29 cellular contexts compared by ENCODE assay signal in the genomic region with DNA sequence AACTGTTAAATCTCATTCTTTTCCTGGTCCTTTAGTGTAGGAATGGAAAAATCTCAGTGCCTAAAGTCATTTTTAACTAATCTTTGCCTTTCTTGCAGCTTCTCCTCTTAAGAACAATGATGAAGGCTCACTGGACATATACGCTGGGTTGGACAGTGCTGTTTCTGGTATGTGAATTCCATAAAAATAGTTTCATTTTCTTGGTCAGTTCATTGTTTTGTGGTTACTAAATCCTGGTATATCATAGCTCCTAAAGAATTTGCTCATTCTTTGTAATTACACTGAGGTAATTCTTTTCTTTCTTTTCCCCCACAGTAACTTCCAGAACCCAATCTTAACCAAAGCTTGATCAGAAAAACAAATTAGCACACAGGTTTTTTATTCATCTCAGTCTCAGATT. TPM values are rescaled to one million over a fixed set of nuclear protein-coding genes. Genes with fewer than 3 reads are reported as not detected.
DNase-seq lines count a peak whose midpoint lies in the region; TF ChIP-seq lines count a peak whose summit lies in the region.
"Had no signal": no experiment of that assay in that cellular context is flagged by ENCODE, and none has a peak within 500 bp of the region (broad histone marks: within the 10 kb centered on the region; RNA-seq: fewer than 3 reads in every experiment).

No MANE protein-coding gene starts in this region.

- H3K9ac ChIP-seq in H9 (ENCODE audit: extremely low read depth, insufficient read length, low read length), result no peak overlapping the region

- no peak overlapping the region for H2BK12ac ChIP-seq in H9 (ENCODE audit: insufficient read length, low read depth, low read length)

- no peaks in the 10 kb centered on the region for H3K79me2 ChIP-seq in H9 (ENCODE audit: insufficient read depth, low read length)

- H3K36me3 Mint-ChIP-seq in HFFc6 (ENCODE audit: low read depth) (peaks cover 15% of the 10 kb centered on the region; the same call in 1 of the 2 replicates), mesothelial cell of epicardium (peaks cover 33% of the 10 kb centered on the region), H9 (ENCODE audit: insufficient read depth in 1 of 3, low read depth in 3 of 3) (peaks cover 29 to 85% (median 70%) of the 10 kb centered on the region in 3 experiments; a peak in 6 of 7 replicates)

- no peaks in the 10 kb centered on the region for H4K20me1 ChIP-seq in H9 (ENCODE audit: control insufficient read depth, insufficient read depth, insufficient read length)

- no peak overlapping the region for H2BK15ac ChIP-seq in H9 (ENCODE audit: low read depth, low read length)

- no peak overlapping the region for H2AK5ac ChIP-seq in H9 (ENCODE audit: insufficient read length, low read length)

- H3K4me2 ChIP-seq in H9 (ENCODE audit: insufficient read depth, insufficient read length, low read length), result no peak overlapping the region

- no peaks in the 10 kb centered on the region for H3K27me3 ChIP-seq in H9 (ENCODE audit: insufficient read depth, low read length)
- H3K27me3 ChIP-seq: body of pancreas, SJCRH30 had no signal

- no peak overlapping the region for H2AFZ ChIP-seq in H9 (ENCODE audit: low read length)

- H4K91ac ChIP-seq in H9 (ENCODE audit: insufficient read length, low read depth, low read length), result no peak overlapping the region

- no CpG with 5 or more reads among the region's 1 CpG for WGBS in H9 (ENCODE audit: extremely low coverage, insufficient read length, low lambda C conversion rate)

- H4K8ac ChIP-seq in H9 (replicated peaks; ENCODE audit: insufficient read length, low read depth, low read length), result no peak overlapping the region

- H3K27me3 Mint-ChIP-seq in HFFc6 (ENCODE audit: insufficient read depth) (no peaks in the 10 kb centered on the region; the same call in 1 of the 2 replicates), mesothelial cell of epicardium (ENCODE audit: low read depth) (no peaks in the 10 kb centered on the region), H9 (ENCODE audit: low read depth) (no peaks in the 10 kb centered on the region)
- H3K27me3 Mint-ChIP-seq: activated naive CD4-positive, alpha-beta T cell treated with anti-CD3 and anti-CD28 coated beads, Interleukin-2, amount 50 U/mL, for 24 hours; CD4-positive, CD25-positive, alpha-beta regulatory T cell had no signal

- H4K5ac ChIP-seq in H9 (ENCODE audit: insufficient read length, low read depth, low read length), result no peak overlapping the region

- DNase-seq in AG08396 (ENCODE audit: low spot score) (peak; percentile 22), HFFc6 (peak; percentile 57), choroid plexus epithelial cell (ENCODE audit: low read depth) (peak; percentile 64), mesothelial cell of epicardium (ENCODE audit: low spot score in 2 of 2, unreplicated experiment in 2 of 2) (no peak), NCI-H526 (lab: John Stamatoyannopoulos, UW) (no peak), H9 (no peak), pons (ENCODE audit: low spot score) (no peak)
- DNase-seq in stimulated activated CD8-positive, alpha-beta memory T cell treated with anti-CD3 and anti-CD28 coated beads, Interleukin-4, amount 100 ng/mL, for 48 hours, result no peak
- DNase-seq: ACHN; activated CD4-positive, alpha-beta T cell treated with anti-CD3 and anti-CD28 coated beads for 48 hours; body of pancreas; CD4-positive, CD25-positive, alpha-beta regulatory T cell; effector CD8-positive, alpha-beta T cell; islet precursor cell; Kasumi-1; lower lobe of right lung; NCI-H187; NCI-H526 treated with DMSO at 0.1 percent for 48 hours; psoas muscle; SJCRH30; T-helper 2 cell had no signal

- H3K4me3 ChIP-seq in choroid plexus epithelial cell (ENCODE audit: low read depth, low read length), result no peak overlapping the region
- H3K4me3 ChIP-seq: body of pancreas, lower lobe of right lung, psoas muscle, SJCRH30 had no signal

- H3K4me1 ChIP-seq in H9 (ENCODE audit: insufficient read depth, low read length), result no peaks in the 10 kb centered on the region
- H3K4me1 ChIP-seq: body of pancreas, lower lobe of right lung, psoas muscle, SJCRH30 had no signal

- no peaks in the 10 kb centered on the region for H3K23me2 ChIP-seq in H9 (ENCODE audit: insufficient read length, low read depth, low read length, poor library complexity, severe bottlenecking)

- H3K4me1 Mint-ChIP-seq in HFFc6 (ENCODE audit: low read depth), result peaks cover 13% of the 10 kb centered on the region
- no peaks in the 10 kb centered on the region for H3K4me1 Mint-ChIP-seq in mesothelial cell of epicardium
- H3K4me1 Mint-ChIP-seq in H9, result no peaks in the 10 kb centered on the region

- no peak overlapping the region for H2BK5ac ChIP-seq in H9 (ENCODE audit: insufficient read length, low read length)

- H3K4ac ChIP-seq in H9 (ENCODE audit: low read depth, low read length), result no peak overlapping the region

- no peak overlapping the region for H3K23ac ChIP-seq in H9 (ENCODE audit: insufficient read length, low read depth, low read length)

- H3K9me3 Mint-ChIP-seq in HFFc6 (no peaks in the 10 kb centered on the region), mesothelial cell of epicardium (no peaks in the 10 kb centered on the region), H9 (no peaks in the 10 kb centered on the region)
- H3K9me3 Mint-ChIP-seq: activated naive CD4-positive, alpha-beta T cell treated with anti-CD3 and anti-CD28 coated beads, Interleukin-2, amount 50 U/mL, for 24 hours; CD4-positive, CD25-positive, alpha-beta regulatory T cell had no signal

- no peak overlapping the region for H3T11ph ChIP-seq in H9 (ENCODE audit: low read length)

- no peak overlapping the region for H2BK20ac ChIP-seq in H9 (ENCODE audit: low read depth, low read length, poor library complexity, severe bottlenecking)

- no peak overlapping the region for H2BK120ac ChIP-seq in H9 (ENCODE audit: low read depth, low read length, poor library complexity, severe bottlenecking)

- H3K79me1 ChIP-seq in H9 (ENCODE audit: insufficient read depth, low read depth, low read length, poor library complexity, severe bottlenecking), result no peaks in the 10 kb centered on the region

- TF ChIP-seq CTCF in HFFc6 (IDR thresholded peaks at IDR 0.05) (no peak), choroid plexus epithelial cell (conservative IDR thresholded peaks at IDR 0.05; ENCODE audit: low read depth, low read length) (no peak), mesothelial cell of epicardium (IDR thresholded peaks at IDR 0.05; ENCODE audit: unreplicated experiment) (no peak), H9 (conservative IDR thresholded peaks at IDR 0.05) (no peak)

- no peak overlapping the region for H3K18ac ChIP-seq in H9 (ENCODE audit: insufficient read length, low read depth, low read length)

- no peak overlapping the region for H3K27ac ChIP-seq in H9 (ENCODE audit: insufficient read length, low read depth, low read length)
- H3K27ac ChIP-seq: body of pancreas, HL-60, lower lobe of right lung, psoas muscle, SJCRH30 had no signal

- H3K27ac Mint-ChIP-seq in HFFc6, result peak overlapping the region; percentile 48; the same call in 1 of the 2 replicates
- peak overlapping the region; percentile 6 for H3K27ac Mint-ChIP-seq in mesothelial cell of epicardium
- H3K27ac Mint-ChIP-seq in H9, result no peak overlapping the region
- H3K27ac Mint-ChIP-seq: activated naive CD4-positive, alpha-beta T cell treated with anti-CD3 and anti-CD28 coated beads, Interleukin-2, amount 50 U/mL, for 24 hours had no signal

- H3K14ac ChIP-seq in H9 (ENCODE audit: insufficient read depth, low read length), result no peak overlapping the region

- no peak overlapping the region for H3K56ac ChIP-seq in H9 (ENCODE audit: insufficient read length, low read depth, low read length)

- H3K4me3 Mint-ChIP-seq in HFFc6 (peak overlapping the region; percentile 16; the same call in 1 of the 2 replicates), mesothelial cell of epicardium (no peak overlapping the region), H9 (no peak overlapping the region)
- H3K4me3 Mint-ChIP-seq: activated naive CD4-positive, alpha-beta T cell treated with anti-CD3 and anti-CD28 coated beads, Interleukin-2, amount 50 U/mL, for 24 hours; CD4-positive, CD25-positive, alpha-beta regulatory T cell had no signal

- no peaks in the 10 kb centered on the region for H3K9me3 ChIP-seq in H9 (ENCODE audit: control insufficient read depth, low read depth, low read length)
- H3K9me3 ChIP-seq: body of pancreas, lower lobe of right lung, psoas muscle, SJCRH30 had no signal

RNA-seq across cellular contexts. Expression of a gene that starts 23.4 kb away (rescaled TPM):
- 10 to 100 TPM in 5 of 6 experiments, 1 to 10 TPM in 1; 8.8 to 11.5 (median 10.8) TPM for total RNA-seq in HFFc6 (2021; fragmentation: NEBNext Ultra II Directional; extraction: Animal tissue kit (Norgen Biotek cat#: 25700))
- 22.8 to 23.4 TPM (median 23.1 TPM) in 3 replicates for total RNA-seq in mesothelial cell of epicardium
- 32.6 and 33.6 TPM in 2 replicates for total RNA-seq in H9 (2021)

RNA-seq across cellular contexts. Expression of a gene that starts 33.5 kb away (rescaled TPM):
- 10 to 100 TPM; 17.4 to 25.4 (median 18.4) TPM for total RNA-seq in HFFc6 (2021; fragmentation: NEBNext Ultra II Directional; extraction: Animal tissue kit (Norgen Biotek cat#: 25700))
- total RNA-seq in mesothelial cell of epicardium, result 43.4 to 52.0 TPM (median 47.1 TPM) in 3 replicates
- total RNA-seq in H9 (2021), result 110 and 117 TPM in 2 replicates

RNA-seq across cellular contexts. Expression of a gene that starts 41.2 kb away (rescaled TPM):
- total RNA-seq in HFFc6 (2021; fragmentation: NEBNext Ultra II Directional; extraction: Animal tissue kit (Norgen Biotek cat#: 25700)), result not detected
- total RNA-seq in mesothelial cell of epicardium, result not detected in 3 replicates
- total RNA-seq in H9 (2021), result not detected in 2 replicates
- total RNA-seq: body of pancreas; CD4-positive, CD25-positive, alpha-beta regulatory T cell; cerebellum; esophagus mucosa; lower lobe of right lung; mucosa of gallbladder; psoas muscle; SJCRH30; skeletal muscle tissue; subcutaneous adipose tissue; ureter had no signal

Comparison
In these comparisons a context has a peak if more than half of its experiments do, and no peak if none do; other contexts are left out.
1. DNase-seq: peak in AG08396 (single experiment), HFFc6 (single experiment) and choroid plexus epithelial cell (single experiment); none in mesothelial cell of epicardium (0 of 2), NCI-H526 (0 of 2), H9 (single experiment), pons (single experiment) and stimulated activated CD8-positive, alpha-beta memory T cell treated with anti-CD3 and anti-CD28 coated beads, Interleukin-4, amount 100 ng/mL, for 48 hours (single experiment).
2. H3K27ac Mint-ChIP-seq: peak in HFFc6 (single experiment) and mesothelial cell of epicardium (single experiment); none in H9 (0 of 3).